Comparison of ENCODE assay signal across 10 cellular contexts in the genomic region with DNA sequence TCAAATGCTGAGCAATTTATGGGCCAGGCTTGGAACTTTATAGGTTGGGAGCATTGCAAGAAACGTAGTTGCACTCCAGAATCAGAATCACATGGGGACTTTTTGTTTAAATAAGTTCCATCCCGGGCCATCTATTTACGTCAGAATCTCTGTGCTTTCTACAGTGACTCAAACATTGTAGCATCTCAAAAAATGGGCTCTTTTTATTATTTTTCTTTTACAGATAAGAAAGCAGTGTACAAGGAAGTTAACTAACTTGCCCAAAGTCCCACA. TPM values are rescaled to one million over a fixed set of nuclear protein-coding genes. Genes with fewer than 3 reads are reported as not detected.
DNase-seq lines count a peak whose midpoint lies in the region; ATAC-seq, FAIRE-seq and TF ChIP-seq lines count a peak whose summit lies in the region.
"Had no signal": no experiment of that assay in that cellular context is flagged by ENCODE, and none has a peak within 500 bp of the region (broad histone marks: within the 10 kb centered on the region; RNA-seq: fewer than 3 reads in every experiment).

No MANE protein-coding gene starts in this region.

- ATAC-seq in HG03159 (IDR thresholded peaks at IDR 0.05; ENCODE audit: unreplicated experiment): no peak
- ATAC-seq: activated CD4-positive, CD25-positive, alpha-beta regulatory T cell treated with anti-CD3 and anti-CD28 coated beads, Interleukin-2, amount 50 U/mL, for 24 hours had no signal

- in situ Hi-C loops in astrocyte of the cerebellum (cut with HindIII; ENCODE audit: low sequenced_read_pairs): loop anchor here (25.0 kb wide), 1 partner anchor 532 kb away; no protein-coding TSS in a partner anchor

- H3K4me1 ChIP-seq in ES-I3 (ENCODE audit: insufficient read depth, low read length): no peaks in the 10 kb centered on the region; the same call in 1 of the 2 replicates
- H3K4me1 ChIP-seq in right atrium auricular region: no peaks in the 10 kb centered on the region

- DNase-seq in astrocyte of the cerebellum (ENCODE audit: low read depth) (no peak), right atrium auricular region (ENCODE audit: low spot score) (no peak), retinal pigment epithelial cell (ENCODE audit: low read depth) (no peak), COR-L47 (lab: John Stamatoyannopoulos, UW) (no peak), RCC 7860 (ENCODE audit: low spot score) (no peak)
- DNase-seq in activated effector memory CD4-positive, alpha-beta T cell treated with Interleukin-2 at 50 U/mL for 16 hours: no peak

- H3K27me3 ChIP-seq in right atrium auricular region: no peaks in the 10 kb centered on the region
- H3K27me3 ChIP-seq: neutrophil had no signal

- H3K4me3 ChIP-seq in astrocyte of the cerebellum (ENCODE audit: low read depth, low read length): peak overlapping the region; percentile 62
- peak overlapping the region; percentile 23 to 45 for H3K4me3 ChIP-seq in right atrium auricular region
- H3K4me3 ChIP-seq in retinal pigment epithelial cell (ENCODE audit: low read length): peak overlapping the region; percentile 80

- peak overlapping the region; percentile 66 for H3K9ac ChIP-seq in ES-I3 (ENCODE audit: low read depth, low read length)

- no peak for FAIRE-seq in RCC 7860 (lab: Jason Lieb, UNC)

- H3K27ac ChIP-seq in right atrium auricular region: peak overlapping the region; percentile 68 to 77
- H3K27ac ChIP-seq: neutrophil had no signal

- no peak for TF ChIP-seq CTCF in astrocyte of the cerebellum (IDR thresholded peaks at IDR 0.05; ENCODE audit: low read depth, low read length, missing control alignments)
- no peak for TF ChIP-seq CTCF in right atrium auricular region (IDR thresholded peaks at IDR 0.05)
- TF ChIP-seq CTCF in retinal pigment epithelial cell (conservative IDR thresholded peaks at IDR 0.05; ENCODE audit: low read depth, low read length): no peak

- H3K9me3 ChIP-seq in ES-I3 (ENCODE audit: control insufficient read depth, insufficient read depth, low read length) (no peaks in the 10 kb centered on the region), right atrium auricular region (no peaks in the 10 kb centered on the region)
- H3K9me3 ChIP-seq: neutrophil had no signal

- H3K36me3 ChIP-seq in ES-I3 (ENCODE audit: insufficient read depth, low read length) (0 out of 2 replicates have a peak, but pooled peaks cover 5% of the 10 kb centered on the region), right atrium auricular region (peaks cover 2% of the 10 kb centered on the region)
- H3K36me3 ChIP-seq: neutrophil had no signal

RNA-seq across cellular contexts. Expression of a gene that starts 10.2 kb away (rescaled TPM):
- 1 to 10 TPM; 6.1 to 8.0 TPM for total RNA-seq in right atrium auricular region

RNA-seq across cellular contexts. Expression of a gene that starts 52.0 kb away (rescaled TPM):
- total RNA-seq in right atrium auricular region: 1 to 10 TPM; 1.0 to 2.9 TPM
